ENCODE assay signal across 15 cellular contexts in the genomic region with DNA sequence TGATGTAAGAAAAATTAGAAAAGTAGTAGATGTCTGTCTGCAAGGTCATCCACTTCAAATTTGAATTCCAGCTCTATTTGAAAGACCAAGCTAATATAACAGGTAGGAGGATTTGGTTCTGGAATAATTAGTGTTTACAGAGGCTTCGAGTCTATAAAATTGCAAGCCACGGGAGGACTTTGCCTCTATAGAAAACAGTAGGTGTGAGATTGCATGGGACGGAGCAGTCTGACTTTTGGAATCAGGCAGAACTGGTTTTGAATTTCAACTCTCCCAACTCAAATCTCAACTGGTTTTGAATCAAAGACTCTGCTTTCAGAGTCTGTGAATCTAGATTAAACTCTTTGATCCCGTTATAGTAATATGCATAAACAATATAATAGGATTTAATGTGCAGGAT.
"Had no signal": no experiment of that assay in that cellular context is flagged by ENCODE, and none has a peak within 500 bp of the region (broad histone marks: within the 10 kb centered on the region; RNA-seq: fewer than 3 reads in every experiment).

No MANE protein-coding gene starts in this region.

- H3K9ac ChIP-seq: parathyroid adenoma had no signal

- ATAC-seq: activated CD8-positive, alpha-beta memory T cell treated with anti-CD3 and anti-CD28 coated beads, Interleukin-2, amount 10 ng/mL, durations not matched to agents 7 days and 5 days; effector memory CD8-positive, alpha-beta T cell; lower lobe of right lung; natural killer cell treated with Interleukin-12 subunit alpha and Interleukin-12 subunit beta and Interleukin-15 and Interleukin-18, amount 100 ng/mL, for 72 hours; stimulated activated naive B cell treated with anti-CD40 and anti-IgM and Interleukin-4, amounts not matched to agents 10 μg/mL and 1 μg/mL and 100 μg/mL, for 72 hours had no signal

- H3K27me3 ChIP-seq: cardiac muscle cell, esophagus squamous epithelium, sigmoid colon, spleen had no signal

- H3K4me1 Mint-ChIP-seq: activated B cell treated with CpG ODN at 0.5 μM for 24 hours; activated CD8-positive, alpha-beta memory T cell treated with anti-CD3 and anti-CD28 coated beads, Interleukin-2, amount 10 ng/mL, durations not matched to agents 7 days and 5 days; activated naive CD8-positive, alpha-beta T cell treated with anti-CD3 and anti-CD28 coated beads, Interleukin-2, amount 10 ng/mL, durations not matched to agents 7 days and 5 days; stimulated activated naive B cell treated with anti-CD40 and anti-IgM and Interleukin-4, amounts not matched to agents 10 μg/mL and 1 μg/mL and 100 μg/mL, for 72 hours had no signal

- H3K9me3 ChIP-seq: esophagus squamous epithelium, lower lobe of right lung, sigmoid colon, spleen had no signal

- H3K27ac Mint-ChIP-seq: activated B cell treated with CpG ODN at 0.5 μM for 24 hours; activated CD4-positive, alpha-beta memory T cell treated with anti-CD3 and anti-CD28 coated beads for 36 hours; activated CD8-positive, alpha-beta memory T cell treated with anti-CD3 and anti-CD28 coated beads, Interleukin-2, amount 10 ng/mL, durations not matched to agents 7 days and 5 days; activated naive CD8-positive, alpha-beta T cell treated with anti-CD3 and anti-CD28 coated beads, Interleukin-2, amount 10 ng/mL, durations not matched to agents 7 days and 5 days; effector memory CD8-positive, alpha-beta T cell; natural killer cell treated with Interleukin-12 subunit alpha and Interleukin-12 subunit beta and Interleukin-15 and Interleukin-18, amount 100 ng/mL, for 72 hours; stimulated activated naive B cell treated with anti-CD40 and anti-IgM and Interleukin-4, amounts not matched to agents 10 μg/mL and 1 μg/mL and 100 μg/mL, for 72 hours had no signal

- H3K36me3 Mint-ChIP-seq: activated CD4-positive, alpha-beta memory T cell treated with anti-CD3 and anti-CD28 coated beads for 36 hours; activated CD8-positive, alpha-beta memory T cell treated with anti-CD3 and anti-CD28 coated beads, Interleukin-2, amount 10 ng/mL, durations not matched to agents 7 days and 5 days; activated naive CD8-positive, alpha-beta T cell treated with anti-CD3 and anti-CD28 coated beads, Interleukin-2, amount 10 ng/mL, durations not matched to agents 7 days and 5 days; natural killer cell treated with Interleukin-12 subunit alpha and Interleukin-12 subunit beta and Interleukin-15 and Interleukin-18, amount 100 ng/mL, for 72 hours; stimulated activated naive B cell treated with anti-CD40 and anti-IgM and Interleukin-4, amounts not matched to agents 10 μg/mL and 1 μg/mL and 100 μg/mL, for 72 hours had no signal

- H3K27ac ChIP-seq: cardiac muscle cell, esophagus squamous epithelium, lower lobe of right lung, parathyroid adenoma, sigmoid colon, spleen had no signal

- H3K4me3 Mint-ChIP-seq: activated B cell treated with CpG ODN at 0.5 μM for 24 hours; activated CD4-positive, alpha-beta memory T cell treated with anti-CD3 and anti-CD28 coated beads for 36 hours; activated CD8-positive, alpha-beta memory T cell treated with anti-CD3 and anti-CD28 coated beads, Interleukin-2, amount 10 ng/mL, durations not matched to agents 7 days and 5 days; activated naive CD8-positive, alpha-beta T cell treated with anti-CD3 and anti-CD28 coated beads, Interleukin-2, amount 10 ng/mL, durations not matched to agents 7 days and 5 days; effector memory CD8-positive, alpha-beta T cell; natural killer cell treated with Interleukin-12 subunit alpha and Interleukin-12 subunit beta and Interleukin-15 and Interleukin-18, amount 100 ng/mL, for 72 hours; stimulated activated naive B cell treated with anti-CD40 and anti-IgM and Interleukin-4, amounts not matched to agents 10 μg/mL and 1 μg/mL and 100 μg/mL, for 72 hours had no signal

- H3K4me1 ChIP-seq: esophagus squamous epithelium, lower lobe of right lung, parathyroid adenoma, sigmoid colon, spleen had no signal

- H3K9me3 Mint-ChIP-seq: activated B cell treated with CpG ODN at 0.5 μM for 24 hours; natural killer cell treated with Interleukin-12 subunit alpha and Interleukin-12 subunit beta and Interleukin-15 and Interleukin-18, amount 100 ng/mL, for 72 hours; stimulated activated naive B cell treated with anti-CD40 and anti-IgM and Interleukin-4, amounts not matched to agents 10 μg/mL and 1 μg/mL and 100 μg/mL, for 72 hours had no signal

- H3K36me3 ChIP-seq: cardiac muscle cell, lower lobe of right lung, sigmoid colon, spleen had no signal

- H3K4me3 ChIP-seq: cardiac muscle cell, esophagus squamous epithelium, lower lobe of right lung, sigmoid colon, spleen had no signal

- H3K27me3 Mint-ChIP-seq: activated B cell treated with CpG ODN at 0.5 μM for 24 hours; activated CD4-positive, alpha-beta memory T cell treated with anti-CD3 and anti-CD28 coated beads for 36 hours; activated CD8-positive, alpha-beta memory T cell treated with anti-CD3 and anti-CD28 coated beads, Interleukin-2, amount 10 ng/mL, durations not matched to agents 7 days and 5 days; activated naive CD8-positive, alpha-beta T cell treated with anti-CD3 and anti-CD28 coated beads, Interleukin-2, amount 10 ng/mL, durations not matched to agents 7 days and 5 days; effector memory CD8-positive, alpha-beta T cell; natural killer cell treated with Interleukin-12 subunit alpha and Interleukin-12 subunit beta and Interleukin-15 and Interleukin-18, amount 100 ng/mL, for 72 hours; stimulated activated naive B cell treated with anti-CD40 and anti-IgM and Interleukin-4, amounts not matched to agents 10 μg/mL and 1 μg/mL and 100 μg/mL, for 72 hours had no signal

- DNase-seq: activated B cell treated with CpG ODN at 0.5 μM for 24 hours; activated CD4-positive, alpha-beta memory T cell treated with anti-CD3 and anti-CD28 coated beads for 36 hours; activated CD4-positive, alpha-beta T cell treated with anti-CD3 and anti-CD28 coated beads for 4 hours; activated CD8-positive, alpha-beta memory T cell treated with anti-CD3 and anti-CD28 coated beads, Interleukin-2, amount 10 ng/mL, durations not matched to agents 7 days and 5 days; activated naive CD8-positive, alpha-beta T cell treated with anti-CD3 and anti-CD28 coated beads, Interleukin-2, amount 10 ng/mL, durations not matched to agents 7 days and 5 days; amygdala; effector memory CD8-positive, alpha-beta T cell; esophagus squamous epithelium; lower lobe of right lung; sigmoid colon; spleen; stimulated activated naive B cell treated with anti-CD40 and anti-IgM and Interleukin-4, amounts not matched to agents 10 μg/mL and 1 μg/mL and 100 μg/mL, for 72 hours had no signal
